ENCODE assay signal across 8 cellular contexts in the genomic region with DNA sequence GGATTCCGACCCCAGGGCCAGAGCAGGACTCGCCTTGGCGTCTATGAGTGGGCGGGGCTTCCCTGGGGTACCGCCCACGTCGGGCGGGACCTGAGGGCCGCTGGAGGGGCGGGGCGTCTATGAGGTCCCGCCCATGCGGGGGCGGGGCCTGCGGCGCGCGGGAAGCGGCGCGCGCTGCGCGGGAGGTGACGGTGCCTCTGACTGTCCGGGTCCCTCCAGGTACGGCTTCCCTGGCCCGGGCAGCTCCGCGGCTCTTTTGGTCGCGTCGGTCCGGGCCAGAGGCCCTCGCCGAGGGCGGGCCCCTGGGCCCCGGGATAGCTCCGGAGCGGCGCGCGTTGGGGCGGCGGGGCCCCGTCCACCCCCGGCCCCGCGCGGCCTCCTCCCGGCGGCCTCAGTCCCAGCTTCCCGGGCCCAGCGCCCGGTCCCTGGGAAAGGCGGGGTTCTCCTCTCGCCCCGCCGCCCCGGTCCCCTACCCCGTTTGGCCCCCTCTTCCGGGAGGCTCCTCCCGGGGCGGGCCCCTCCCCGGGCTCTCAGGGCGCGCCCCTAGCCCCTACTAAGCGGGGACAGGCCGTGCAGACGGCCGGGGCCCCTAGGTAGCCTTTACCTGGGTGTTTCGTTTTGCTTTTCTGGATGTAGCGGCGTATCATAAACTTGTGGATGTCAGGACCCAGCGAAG. TPM values are rescaled to one million over a fixed set of nuclear protein-coding genes. Genes with fewer than 3 reads are reported as not detected.
DNase-seq lines count a peak whose midpoint lies in the region; ATAC-seq and TF ChIP-seq lines count a peak whose summit lies in the region.

A gene (plus strand): TSS at position 160 of the 676 bp plus-strand sequence. CDS start 745 bp downstream, outside the sequence.

- DNase-seq in AG08396 (ENCODE audit: low spot score) (peak; percentile 97), NCI-H345 (lab: John Stamatoyannopoulos, UW) (peak; percentile 89), choroid plexus epithelial cell (ENCODE audit: low read depth) (peak; percentile 75), left lobe of liver (ENCODE audit: low spot score) (peak; percentile 79)
- peak; percentile 91 for DNase-seq in activated CD4-positive, alpha-beta T cell treated with anti-CD3 and anti-CD28 coated beads for 36 hours
- peak; percentile 77 to 85 for DNase-seq in stimulated activated CD4-positive, alpha-beta T cell treated with anti-CD3 and anti-CD28 coated beads, Interleukin-1b, Interleukin-23, amount 100 ng/mL, for 4 hours (ENCODE audit: low read depth in 2 of 2)

- TF ChIP-seq CTCF in choroid plexus epithelial cell (conservative IDR thresholded peaks at IDR 0.05; ENCODE audit: low read depth, low read length) = no peak

- POLR2A ChIA-PET in activated CD4-positive, alpha-beta T cell treated with anti-CD3 and anti-CD28 coated beads for 36 hours (lab: Charles Lee) = interaction anchor here (1.1 kb wide), 1 partner anchor 8 kb away, joined by 3 read pairs; no protein-coding TSS in a partner anchor

- no peaks in the 10 kb centered on the region for H3K9me3 Mint-ChIP-seq in activated CD4-positive, alpha-beta T cell treated with anti-CD3 and anti-CD28 coated beads for 36 hours (ENCODE audit: low read depth)

- H3K4me3 Mint-ChIP-seq in activated CD4-positive, alpha-beta T cell treated with anti-CD3 and anti-CD28 coated beads for 36 hours = peak within 1 kb of the TSS; percentile 81

- peak within 1 kb of the TSS; percentile 83 for H3K27ac Mint-ChIP-seq in activated CD4-positive, alpha-beta T cell treated with anti-CD3 and anti-CD28 coated beads for 36 hours

- no peaks in the 10 kb centered on the region for H3K27me3 Mint-ChIP-seq in activated CD4-positive, alpha-beta T cell treated with anti-CD3 and anti-CD28 coated beads for 36 hours

- CTCF ChIA-PET in activated CD4-positive, alpha-beta T cell treated with anti-CD3 and anti-CD28 coated beads for 36 hours (lab: Charles Lee) = interaction anchor here (0.7 to 1.1 kb wide), 4 partner anchors 29 to 173 kb away, joined by 3 to 4 read pairs (median 3); no protein-coding TSS in a partner anchor

- intact Hi-C loops in activated CD4-positive, alpha-beta T cell treated with anti-CD3 and anti-CD28 coated beads for 36 hours (cut with DNase I, micrococcal nuclease) = loop anchor here (1.0 to 5.0 kb wide), 7 partner anchors 45 to 881 kb away; a partner anchor contains a TSS

- peak; percentile 93 for ATAC-seq in GM18909 (IDR thresholded peaks at IDR 0.05; ENCODE audit: poor library complexity, unreplicated experiment)
- peak; percentile 92 for ATAC-seq in HG03159 (IDR thresholded peaks at IDR 0.05; ENCODE audit: unreplicated experiment)
- ATAC-seq in activated CD4-positive, alpha-beta T cell treated with anti-CD3 and anti-CD28 coated beads for 36 hours = peak; percentile 96
- ATAC-seq in left lobe of liver = peak; percentile 96

- peaks cover 17% of the 10 kb centered on the region for H3K4me1 Mint-ChIP-seq in activated CD4-positive, alpha-beta T cell treated with anti-CD3 and anti-CD28 coated beads for 36 hours

- H3K36me3 Mint-ChIP-seq in activated CD4-positive, alpha-beta T cell treated with anti-CD3 and anti-CD28 coated beads for 36 hours (ENCODE audit: low read depth) = peaks cover 35% of the 10 kb centered on the region

- H3K4me3 ChIP-seq in choroid plexus epithelial cell (ENCODE audit: low read depth, low read length) = peak within 1 kb of the TSS; percentile 64

RNA-seq across cellular contexts. Expression of the gene that starts here (rescaled TPM):
- total RNA-seq in activated CD4-positive, alpha-beta T cell treated with anti-CD3 and anti-CD28 coated beads for 36 hours = 10 to 100 TPM; 33.2 to 36.3 TPM
- 0.43 TPM for total RNA-seq in left lobe of liver

Comparison
In these comparisons a context has a peak if more than half of its experiments do, and no peak if none do; other contexts are left out.
1. Peak in every context shown above with its lines: DNase-seq, ATAC-seq and H3K4me3 ChIP-seq.
2. RNA of the gene that starts here (total RNA-seq): 33.2 to 36.3 TPM in activated CD4-positive, alpha-beta T cell treated with anti-CD3 and anti-CD28 coated beads for 36 hours; 0.43 TPM in left lobe of liver (single experiment); every median in the first group is over 10 times any median in the second.
3. Peak in DNase-seq and ATAC-seq in left lobe of liver; RNA of the gene not detected or under 1 TPM.